In the genomic region with DNA sequence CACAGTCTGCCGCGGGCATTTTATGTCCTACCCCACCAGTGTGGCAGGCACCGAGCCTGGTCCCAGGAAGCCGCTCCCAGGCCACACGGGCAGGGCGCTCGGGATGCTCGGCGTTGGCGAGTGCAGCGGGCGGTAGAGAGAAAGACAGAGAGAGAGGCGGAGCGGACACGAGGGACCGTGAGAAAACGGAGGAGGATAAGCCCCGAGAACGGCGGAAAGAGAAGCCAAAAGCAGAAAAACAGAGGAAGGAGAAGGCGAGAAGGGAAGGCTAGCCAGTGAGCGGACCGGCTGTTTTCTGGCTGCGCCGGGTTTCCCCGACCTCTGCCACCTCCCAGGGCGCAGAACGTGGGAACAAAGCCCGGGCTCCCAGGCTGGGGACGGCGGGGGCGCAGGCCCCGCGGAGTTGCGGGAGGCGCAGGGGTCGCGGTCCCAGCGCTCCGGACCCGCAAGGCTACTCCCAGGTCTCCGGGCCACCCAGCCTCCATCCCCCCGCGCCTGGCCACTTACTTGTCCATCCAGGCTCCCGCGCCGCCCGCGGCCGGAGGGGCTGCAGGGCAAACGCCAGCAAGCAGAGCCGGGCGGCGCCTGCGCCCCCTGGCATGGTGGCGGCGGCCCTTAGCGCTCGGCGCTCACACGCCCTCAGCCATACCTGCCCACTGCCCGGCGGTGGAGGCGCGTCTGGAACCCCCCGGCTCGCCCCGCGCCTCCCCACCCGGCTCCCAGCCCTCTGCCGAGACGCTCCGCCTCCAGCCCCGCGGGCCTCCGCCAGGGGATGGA, we compare ENCODE assay signal across 1 cellular context.
TF ChIP-seq lines count a peak whose summit lies in the region.

A gene with protein sequence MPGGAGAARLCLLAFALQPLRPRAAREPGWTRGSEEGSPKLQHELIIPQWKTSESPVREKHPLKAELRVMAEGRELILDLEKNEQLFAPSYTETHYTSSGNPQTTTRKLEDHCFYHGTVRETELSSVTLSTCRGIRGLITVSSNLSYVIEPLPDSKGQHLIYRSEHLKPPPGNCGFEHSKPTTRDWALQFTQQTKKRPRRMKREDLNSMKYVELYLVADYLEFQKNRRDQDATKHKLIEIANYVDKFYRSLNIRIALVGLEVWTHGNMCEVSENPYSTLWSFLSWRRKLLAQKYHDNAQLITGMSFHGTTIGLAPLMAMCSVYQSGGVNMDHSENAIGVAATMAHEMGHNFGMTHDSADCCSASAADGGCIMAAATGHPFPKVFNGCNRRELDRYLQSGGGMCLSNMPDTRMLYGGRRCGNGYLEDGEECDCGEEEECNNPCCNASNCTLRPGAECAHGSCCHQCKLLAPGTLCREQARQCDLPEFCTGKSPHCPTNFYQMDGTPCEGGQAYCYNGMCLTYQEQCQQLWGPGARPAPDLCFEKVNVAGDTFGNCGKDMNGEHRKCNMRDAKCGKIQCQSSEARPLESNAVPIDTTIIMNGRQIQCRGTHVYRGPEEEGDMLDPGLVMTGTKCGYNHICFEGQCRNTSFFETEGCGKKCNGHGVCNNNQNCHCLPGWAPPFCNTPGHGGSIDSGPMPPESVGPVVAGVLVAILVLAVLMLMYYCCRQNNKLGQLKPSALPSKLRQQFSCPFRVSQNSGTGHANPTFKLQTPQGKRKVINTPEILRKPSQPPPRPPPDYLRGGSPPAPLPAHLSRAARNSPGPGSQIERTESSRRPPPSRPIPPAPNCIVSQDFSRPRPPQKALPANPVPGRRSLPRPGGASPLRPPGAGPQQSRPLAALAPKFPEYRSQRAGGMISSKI (minus strand): TSS at position 680 of the 777 bp plus-strand sequence. CDS start 79 bp downstream, at position 601.

TF ChIP-seq in HepG2, 621 proteins besides CTCF, POLR2A, EP300 and RAD21:
- TF ChIP-seq ZEB1 (IDR thresholded peaks at IDR 0.05; ENCODE audit: insufficient replicate concordance, low read depth), result no peak
- TF ChIP-seq CHD4 (IDR thresholded peaks at IDR 0.05; ENCODE audit: borderline replicate concordance, low read length), result no peak
- TF ChIP-seq EZH2 (conservative IDR thresholded peaks at IDR 0.05; ENCODE audit: low read depth, low read length), result 0 out of 2 replicates have a peak, but pooled peaks have one; percentile 36
- TF ChIP-seq, protein P1, sequence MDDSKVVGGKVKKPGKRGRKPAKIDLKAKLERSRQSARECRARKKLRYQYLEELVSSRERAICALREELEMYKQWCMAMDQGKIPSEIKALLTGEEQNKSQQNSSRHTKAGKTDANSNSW (CRISPR knock-in tag; IDR thresholded peaks at IDR 0.05; ENCODE audit: borderline replicate concordance), result no peak
- no peak for TF ChIP-seq ZNF768 (CRISPR knock-in tag; IDR thresholded peaks at IDR 0.05)
- TF ChIP-seq, protein P2, sequence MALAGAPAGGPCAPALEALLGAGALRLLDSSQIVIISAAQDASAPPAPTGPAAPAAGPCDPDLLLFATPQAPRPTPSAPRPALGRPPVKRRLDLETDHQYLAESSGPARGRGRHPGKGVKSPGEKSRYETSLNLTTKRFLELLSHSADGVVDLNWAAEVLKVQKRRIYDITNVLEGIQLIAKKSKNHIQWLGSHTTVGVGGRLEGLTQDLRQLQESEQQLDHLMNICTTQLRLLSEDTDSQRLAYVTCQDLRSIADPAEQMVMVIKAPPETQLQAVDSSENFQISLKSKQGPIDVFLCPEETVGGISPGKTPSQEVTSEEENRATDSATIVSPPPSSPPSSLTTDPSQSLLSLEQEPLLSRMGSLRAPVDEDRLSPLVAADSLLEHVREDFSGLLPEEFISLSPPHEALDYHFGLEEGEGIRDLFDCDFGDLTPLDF (CRISPR knock-in tag; IDR thresholded peaks at IDR 0.05), result no peak
- no peak for TF ChIP-seq SNAPC2 (CRISPR knock-in tag; IDR thresholded peaks at IDR 0.05)
- TF ChIP-seq SETDB1 (CRISPR knock-in tag; IDR thresholded peaks at IDR 0.05; ENCODE audit: borderline replicate concordance), result no peak
- TF ChIP-seq MAFG (CRISPR knock-in tag; IDR thresholded peaks at IDR 0.05), result no peak
- TF ChIP-seq, protein P3, sequence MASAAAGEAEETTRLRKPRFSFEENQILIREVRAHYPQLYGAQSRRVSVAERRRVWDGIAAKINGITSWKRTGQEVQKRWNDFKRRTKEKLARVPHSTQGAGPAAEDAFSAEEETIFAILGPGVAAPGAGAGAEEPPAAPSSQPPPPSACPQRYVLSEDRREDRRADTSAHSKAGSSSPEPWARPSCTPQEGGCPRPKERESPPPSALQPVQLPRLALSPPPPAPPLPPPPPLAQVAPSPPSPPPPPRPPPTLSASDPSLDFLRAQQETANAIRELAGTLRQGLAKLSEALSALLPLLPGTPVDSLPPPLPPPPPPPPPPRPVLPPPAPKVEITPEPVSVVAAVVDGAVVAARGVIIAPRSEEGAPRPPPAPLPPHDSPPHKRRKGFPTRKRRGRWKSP (CRISPR knock-in tag; IDR thresholded peaks at IDR 0.05), result peak; percentile 73
- no peak for TF ChIP-seq ZMYM2 (CRISPR knock-in tag; IDR thresholded peaks at IDR 0.05)
- TF ChIP-seq AKAP8 (CRISPR knock-in tag; IDR thresholded peaks at IDR 0.05), result no peak
- TF ChIP-seq CCDC6 (CRISPR knock-in tag; IDR thresholded peaks at IDR 0.05), result no peak
- no peak for TF ChIP-seq ZNF850 (CRISPR knock-in tag; conservative IDR thresholded peaks at IDR 0.05)
- TF ChIP-seq, protein P4, sequence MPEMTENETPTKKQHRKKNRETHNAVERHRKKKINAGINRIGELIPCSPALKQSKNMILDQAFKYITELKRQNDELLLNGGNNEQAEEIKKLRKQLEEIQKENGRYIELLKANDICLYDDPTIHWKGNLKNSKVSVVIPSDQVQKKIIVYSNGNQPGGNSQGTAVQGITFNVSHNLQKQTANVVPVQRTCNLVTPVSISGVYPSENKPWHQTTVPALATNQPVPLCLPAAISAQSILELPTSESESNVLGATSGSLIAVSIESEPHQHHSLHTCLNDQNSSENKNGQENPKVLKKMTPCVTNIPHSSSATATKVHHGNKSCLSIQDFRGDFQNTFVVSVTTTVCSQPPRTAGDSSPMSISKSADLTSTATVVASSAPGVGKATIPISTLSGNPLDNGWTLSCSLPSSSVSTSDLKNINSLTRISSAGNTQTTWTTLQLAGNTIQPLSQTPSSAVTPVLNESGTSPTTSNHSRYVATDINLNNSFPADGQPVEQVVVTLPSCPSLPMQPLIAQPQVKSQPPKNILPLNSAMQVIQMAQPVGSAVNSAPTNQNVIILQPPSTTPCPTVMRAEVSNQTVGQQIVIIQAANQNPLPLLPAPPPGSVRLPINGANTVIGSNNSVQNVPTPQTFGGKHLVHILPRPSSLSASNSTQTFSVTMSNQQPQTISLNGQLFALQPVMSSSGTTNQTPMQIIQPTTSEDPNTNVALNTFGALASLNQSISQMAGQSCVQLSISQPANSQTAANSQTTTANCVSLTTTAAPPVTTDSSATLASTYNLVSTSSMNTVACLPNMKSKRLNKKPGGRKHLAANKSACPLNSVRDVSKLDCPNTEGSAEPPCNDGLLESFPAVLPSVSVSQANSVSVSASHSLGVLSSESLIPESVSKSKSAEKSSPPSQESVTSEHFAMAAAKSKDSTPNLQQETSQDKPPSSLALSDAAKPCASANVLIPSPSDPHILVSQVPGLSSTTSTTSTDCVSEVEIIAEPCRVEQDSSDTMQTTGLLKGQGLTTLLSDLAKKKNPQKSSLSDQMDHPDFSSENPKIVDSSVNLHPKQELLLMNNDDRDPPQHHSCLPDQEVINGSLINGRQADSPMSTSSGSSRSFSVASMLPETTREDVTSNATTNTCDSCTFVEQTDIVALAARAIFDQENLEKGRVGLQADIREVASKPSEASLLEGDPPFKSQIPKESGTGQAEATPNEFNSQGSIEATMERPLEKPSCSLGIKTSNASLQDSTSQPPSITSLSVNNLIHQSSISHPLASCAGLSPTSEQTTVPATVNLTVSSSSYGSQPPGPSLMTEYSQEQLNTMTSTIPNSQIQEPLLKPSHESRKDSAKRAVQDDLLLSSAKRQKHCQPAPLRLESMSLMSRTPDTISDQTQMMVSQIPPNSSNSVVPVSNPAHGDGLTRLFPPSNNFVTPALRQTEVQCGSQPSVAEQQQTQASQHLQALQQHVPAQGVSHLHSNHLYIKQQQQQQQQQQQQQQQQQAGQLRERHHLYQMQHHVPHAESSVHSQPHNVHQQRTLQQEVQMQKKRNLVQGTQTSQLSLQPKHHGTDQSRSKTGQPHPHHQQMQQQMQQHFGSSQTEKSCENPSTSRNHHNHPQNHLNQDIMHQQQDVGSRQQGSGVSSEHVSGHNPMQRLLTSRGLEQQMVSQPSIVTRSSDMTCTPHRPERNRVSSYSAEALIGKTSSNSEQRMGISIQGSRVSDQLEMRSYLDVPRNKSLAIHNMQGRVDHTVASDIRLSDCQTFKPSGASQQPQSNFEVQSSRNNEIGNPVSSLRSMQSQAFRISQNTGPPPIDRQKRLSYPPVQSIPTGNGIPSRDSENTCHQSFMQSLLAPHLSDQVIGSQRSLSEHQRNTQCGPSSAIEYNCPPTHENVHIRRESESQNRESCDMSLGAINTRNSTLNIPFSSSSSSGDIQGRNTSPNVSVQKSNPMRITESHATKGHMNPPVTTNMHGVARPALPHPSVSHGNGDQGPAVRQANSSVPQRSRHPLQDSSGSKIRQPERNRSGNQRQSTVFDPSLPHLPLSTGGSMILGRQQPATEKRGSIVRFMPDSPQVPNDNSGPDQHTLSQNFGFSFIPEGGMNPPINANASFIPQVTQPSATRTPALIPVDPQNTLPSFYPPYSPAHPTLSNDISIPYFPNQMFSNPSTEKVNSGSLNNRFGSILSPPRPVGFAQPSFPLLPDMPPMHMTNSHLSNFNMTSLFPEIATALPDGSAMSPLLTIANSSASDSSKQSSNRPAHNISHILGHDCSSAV (CRISPR knock-in tag; IDR thresholded peaks at IDR 0.05; ENCODE audit: borderline replicate concordance), result no peak
- TF ChIP-seq, protein P5, sequence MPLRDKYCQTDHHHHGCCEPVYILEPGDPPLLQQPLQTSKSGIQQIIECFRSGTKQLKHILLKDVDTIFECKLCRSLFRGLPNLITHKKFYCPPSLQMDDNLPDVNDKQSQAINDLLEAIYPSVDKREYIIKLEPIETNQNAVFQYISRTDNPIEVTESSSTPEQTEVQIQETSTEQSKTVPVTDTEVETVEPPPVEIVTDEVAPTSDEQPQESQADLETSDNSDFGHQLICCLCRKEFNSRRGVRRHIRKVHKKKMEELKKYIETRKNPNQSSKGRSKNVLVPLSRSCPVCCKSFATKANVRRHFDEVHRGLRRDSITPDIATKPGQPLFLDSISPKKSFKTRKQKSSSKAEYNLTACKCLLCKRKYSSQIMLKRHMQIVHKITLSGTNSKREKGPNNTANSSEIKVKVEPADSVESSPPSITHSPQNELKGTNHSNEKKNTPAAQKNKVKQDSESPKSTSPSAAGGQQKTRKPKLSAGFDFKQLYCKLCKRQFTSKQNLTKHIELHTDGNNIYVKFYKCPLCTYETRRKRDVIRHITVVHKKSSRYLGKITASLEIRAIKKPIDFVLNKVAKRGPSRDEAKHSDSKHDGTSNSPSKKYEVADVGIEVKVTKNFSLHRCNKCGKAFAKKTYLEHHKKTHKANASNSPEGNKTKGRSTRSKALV (CRISPR knock-in tag; IDR thresholded peaks at IDR 0.05), result peak; percentile 63; the same call in 1 of the 2 replicates
- TF ChIP-seq ZNF225 (CRISPR knock-in tag; IDR thresholded peaks at IDR 0.05), result no peak
- TF ChIP-seq, protein P6, sequence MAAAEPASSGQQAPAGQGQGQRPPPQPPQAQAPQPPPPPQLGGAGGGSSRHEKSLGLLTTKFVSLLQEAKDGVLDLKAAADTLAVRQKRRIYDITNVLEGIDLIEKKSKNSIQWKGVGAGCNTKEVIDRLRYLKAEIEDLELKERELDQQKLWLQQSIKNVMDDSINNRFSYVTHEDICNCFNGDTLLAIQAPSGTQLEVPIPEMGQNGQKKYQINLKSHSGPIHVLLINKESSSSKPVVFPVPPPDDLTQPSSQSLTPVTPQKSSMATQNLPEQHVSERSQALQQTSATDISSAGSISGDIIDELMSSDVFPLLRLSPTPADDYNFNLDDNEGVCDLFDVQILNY (CRISPR knock-in tag; conservative IDR thresholded peaks at IDR 0.05), result no peak
- no peak for TF ChIP-seq NFYB (CRISPR knock-in tag; IDR thresholded peaks at IDR 0.05)
- no peak for TF ChIP-seq HNRNPUL1 (IDR thresholded peaks at IDR 0.05; ENCODE audit: low read depth, low read length)
- TF ChIP-seq MLLT10 (CRISPR knock-in tag; IDR thresholded peaks at IDR 0.05), result no peak
- TF ChIP-seq SMC3 (IDR thresholded peaks at IDR 0.05; ENCODE audit: low read length), result no peak
- no peak for TF ChIP-seq JUNB (CRISPR knock-in tag; IDR thresholded peaks at IDR 0.05; ENCODE audit: borderline replicate concordance)
- TF ChIP-seq, protein P7, sequence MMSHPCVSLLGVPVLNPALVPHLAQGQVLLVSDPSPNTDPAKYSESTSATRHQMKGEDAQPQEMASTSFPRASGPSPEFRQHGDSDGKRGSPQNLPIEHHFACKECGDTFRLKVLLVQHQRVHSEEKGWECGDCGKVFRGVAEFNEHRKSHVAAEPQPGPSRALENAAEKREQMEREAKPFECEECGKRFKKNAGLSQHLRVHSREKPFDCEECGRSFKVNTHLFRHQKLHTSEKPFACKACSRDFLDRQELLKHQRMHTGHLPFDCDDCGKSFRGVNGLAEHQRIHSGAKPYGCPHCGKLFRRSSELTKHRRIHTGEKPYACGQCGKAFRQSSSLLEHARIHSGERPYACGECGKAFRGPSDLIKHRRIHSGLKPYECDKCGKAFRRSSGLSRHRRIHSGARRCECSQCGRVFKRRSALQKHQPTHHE (CRISPR knock-in tag; IDR thresholded peaks at IDR 0.05; ENCODE audit: borderline replicate concordance), result no peak
